13 cellular contexts compared by ENCODE assay signal in genomic region chr5:178046757-178047399, GRCh38. TPM values are rescaled to one million over a fixed set of nuclear protein-coding genes. Genes with fewer than 3 reads are reported as not detected.
"Had no signal": no experiment of that assay in that cellular context is flagged by ENCODE, and none has a peak within 500 bp of the region (broad histone marks: within the 10 kb centered on the region; RNA-seq: fewer than 3 reads in every experiment).

No MANE protein-coding gene starts in this region.

RNA-seq across cellular contexts. Expression of gene PROP1, which starts 50.8 kb away (rescaled TPM):
- total RNA-seq: hepatocyte, kidney, left cardiac atrium, left ventricle myocardium inferior, lower lobe of right lung, osteoblast, pulmonary artery endothelial cell, sciatic nerve, skeletal muscle tissue, urinary bladder had no signal
- polyA plus RNA-seq: esophagus, neural cell, thymus, urinary bladder had no signal
